Comparison of ENCODE assay signal across 24 cellular contexts in the genomic region with DNA sequence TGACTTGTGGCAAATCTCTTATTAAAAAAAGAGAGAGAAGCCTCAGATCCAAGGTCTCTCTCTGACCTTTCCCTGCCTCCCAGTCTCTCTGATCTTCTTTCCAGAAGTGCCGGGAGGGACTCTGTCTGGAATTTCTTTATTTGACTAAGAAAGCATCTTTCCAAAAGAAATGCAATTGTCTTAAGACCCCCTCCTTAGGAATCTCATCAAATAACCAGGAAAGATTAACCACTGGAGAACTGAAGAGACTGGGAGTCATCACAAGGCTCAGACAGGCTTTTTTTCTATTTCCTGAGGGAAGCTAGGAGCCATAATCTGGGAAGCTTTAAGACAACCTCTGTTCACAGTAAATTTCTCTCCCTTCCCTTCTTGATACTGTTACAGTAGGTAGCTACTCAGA. TPM values are rescaled to one million over a fixed set of nuclear protein-coding genes. Genes with fewer than 3 reads are reported as not detected.
"Had no signal": no experiment of that assay in that cellular context is flagged by ENCODE, and none has a peak within 500 bp of the region (broad histone marks: within the 10 kb centered on the region; RNA-seq: fewer than 3 reads in every experiment).

No MANE protein-coding gene starts in this region.

- H3K27ac ChIP-seq: lower lobe of right lung, prostate gland, spleen, suprapubic skin, upper lobe of right lung, uterus had no signal

- H3K36me3 ChIP-seq: lower lobe of right lung, prostate gland, uterus had no signal

- ATAC-seq: left ventricle myocardium superior; lower lobe of right lung; naive thymus-derived CD8-positive, alpha-beta T cell; right cardiac atrium; stimulated activated naive B cell treated with anti-CD40 and anti-IgM and Interleukin-4, amounts not matched to agents 10 μg/mL and 1 μg/mL and 100 μg/mL, for 72 hours; upper lobe of right lung had no signal

- H3K27me3 ChIP-seq: esophagus squamous epithelium, sigmoid colon, spleen, suprapubic skin, transverse colon, upper lobe of right lung, uterus had no signal

- H3K4me3 ChIP-seq: coronary artery, esophagus squamous epithelium, lower lobe of right lung, prostate gland, sigmoid colon, spleen, suprapubic skin, transverse colon, upper lobe of right lung, uterus had no signal

- DNase-seq: dermis blood vessel endothelial cell; effector memory CD4-positive, alpha-beta T cell; esophagus squamous epithelium; foreskin melanocyte; hypothalamus; immature natural killer cell; left ventricle myocardium superior; lower lobe of right lung; naive thymus-derived CD8-positive, alpha-beta T cell; right cardiac atrium; sigmoid colon; spleen; stimulated activated CD4-positive, alpha-beta T cell treated with anti-CD3 and anti-CD28 coated beads, Interleukin-4, amount 100 ng/mL, for 4 hours; stimulated activated naive B cell treated with anti-CD40 and anti-IgM and Interleukin-4, amounts not matched to agents 10 μg/mL and 1 μg/mL and 100 μg/mL, for 72 hours; transverse colon; upper lobe of right lung; uterus had no signal

- H3K4me1 ChIP-seq: prostate gland, uterus had no signal

- H3K9me3 ChIP-seq: esophagus squamous epithelium, lower lobe of right lung, prostate gland, sigmoid colon, spleen, suprapubic skin, transverse colon, upper lobe of right lung, uterus had no signal

RNA-seq across cellular contexts. Expression of a gene that starts 53.9 kb away (rescaled TPM):
- total RNA-seq: dermis blood vessel endothelial cell, endothelial cell of umbilical vein, epithelial cell of proximal tubule, left ventricle myocardium superior, lower lobe of right lung, mesenteric fat pad, renal cortical epithelial cell, upper lobe of right lung had no signal
- polyA plus RNA-seq: endothelial cell of umbilical vein; immature natural killer cell; naive thymus-derived CD8-positive, alpha-beta T cell had no signal
